Comparison of ENCODE assay signal across 1 cellular context in genomic region chr19:789473-790052, GRCh38.
TF ChIP-seq lines count a peak whose summit lies in the region.

No MANE protein-coding gene starts in this region.

TF ChIP-seq in HepG2, 621 proteins besides CTCF, POLR2A, EP300 and RAD21 (continues in another document):
- TF ChIP-seq KDM5A (IDR thresholded peaks at IDR 0.05; ENCODE audit: borderline replicate concordance, low read length) = no peak
- TF ChIP-seq IRF2 (CRISPR knock-in tag; IDR thresholded peaks at IDR 0.05) = no peak
- no peak for TF ChIP-seq ARID4A (CRISPR knock-in tag; IDR thresholded peaks at IDR 0.05; ENCODE audit: borderline replicate concordance)
- no peak for TF ChIP-seq SETDB1 (CRISPR knock-in tag; IDR thresholded peaks at IDR 0.05; ENCODE audit: borderline replicate concordance)
- no peak for TF ChIP-seq IKZF1 (IDR thresholded peaks at IDR 0.05)
- TF ChIP-seq ZBTB20 (CRISPR knock-in tag; IDR thresholded peaks at IDR 0.05; ENCODE audit: borderline replicate concordance, low read depth) = peak; percentile 46; the same call in 1 of the 2 replicates
- TF ChIP-seq, protein P1, sequence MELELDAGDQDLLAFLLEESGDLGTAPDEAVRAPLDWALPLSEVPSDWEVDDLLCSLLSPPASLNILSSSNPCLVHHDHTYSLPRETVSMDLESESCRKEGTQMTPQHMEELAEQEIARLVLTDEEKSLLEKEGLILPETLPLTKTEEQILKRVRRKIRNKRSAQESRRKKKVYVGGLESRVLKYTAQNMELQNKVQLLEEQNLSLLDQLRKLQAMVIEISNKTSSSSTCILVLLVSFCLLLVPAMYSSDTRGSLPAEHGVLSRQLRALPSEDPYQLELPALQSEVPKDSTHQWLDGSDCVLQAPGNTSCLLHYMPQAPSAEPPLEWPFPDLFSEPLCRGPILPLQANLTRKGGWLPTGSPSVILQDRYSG (CRISPR knock-in tag; IDR thresholded peaks at IDR 0.05) = no peak
- 0 out of 2 replicates have a peak, but pooled peaks have one; percentile 31 for TF ChIP-seq HNRNPL (IDR thresholded peaks at IDR 0.05; ENCODE audit: low read depth, low read length)
- TF ChIP-seq, protein P2, sequence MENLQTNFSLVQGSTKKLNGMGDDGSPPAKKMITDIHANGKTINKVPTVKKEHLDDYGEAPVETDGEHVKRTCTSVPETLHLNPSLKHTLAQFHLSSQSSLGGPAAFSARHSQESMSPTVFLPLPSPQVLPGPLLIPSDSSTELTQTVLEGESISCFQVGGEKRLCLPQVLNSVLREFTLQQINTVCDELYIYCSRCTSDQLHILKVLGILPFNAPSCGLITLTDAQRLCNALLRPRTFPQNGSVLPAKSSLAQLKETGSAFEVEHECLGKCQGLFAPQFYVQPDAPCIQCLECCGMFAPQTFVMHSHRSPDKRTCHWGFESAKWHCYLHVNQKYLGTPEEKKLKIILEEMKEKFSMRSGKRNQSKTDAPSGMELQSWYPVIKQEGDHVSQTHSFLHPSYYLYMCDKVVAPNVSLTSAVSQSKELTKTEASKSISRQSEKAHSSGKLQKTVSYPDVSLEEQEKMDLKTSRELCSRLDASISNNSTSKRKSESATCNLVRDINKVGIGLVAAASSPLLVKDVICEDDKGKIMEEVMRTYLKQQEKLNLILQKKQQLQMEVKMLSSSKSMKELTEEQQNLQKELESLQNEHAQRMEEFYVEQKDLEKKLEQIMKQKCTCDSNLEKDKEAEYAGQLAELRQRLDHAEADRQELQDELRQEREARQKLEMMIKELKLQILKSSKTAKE (CRISPR knock-in tag; IDR thresholded peaks at IDR 0.05; ENCODE audit: borderline replicate concordance) = 0 out of 2 replicates have a peak, but pooled peaks have one; percentile 19
- peak; percentile 44; the same call in 1 of the 2 replicates for TF ChIP-seq CCDC6 (CRISPR knock-in tag; IDR thresholded peaks at IDR 0.05)
- TF ChIP-seq ZBTB3 (CRISPR knock-in tag; IDR thresholded peaks at IDR 0.05; ENCODE audit: borderline replicate concordance, low read depth) = 0 out of 2 replicates have a peak, but pooled peaks have one; percentile 28
- no peak for TF ChIP-seq ZNF251 (CRISPR knock-in tag; IDR thresholded peaks at IDR 0.05)
- no peak for TF ChIP-seq NR2C2 (CRISPR knock-in tag; IDR thresholded peaks at IDR 0.05; ENCODE audit: borderline replicate concordance)
- peak in 1 of 2 experiments; percentile 45; a peak in 1 of 4 replicates for TF ChIP-seq ATF4 (CRISPR knock-in tag; IDR thresholded peaks at IDR 0.05)
- no peak for TF ChIP-seq ZSCAN22 (CRISPR knock-in tag; IDR thresholded peaks at IDR 0.05)
- TF ChIP-seq ZNF547 (CRISPR knock-in tag; IDR thresholded peaks at IDR 0.05) = no peak
- TF ChIP-seq, protein P3, sequence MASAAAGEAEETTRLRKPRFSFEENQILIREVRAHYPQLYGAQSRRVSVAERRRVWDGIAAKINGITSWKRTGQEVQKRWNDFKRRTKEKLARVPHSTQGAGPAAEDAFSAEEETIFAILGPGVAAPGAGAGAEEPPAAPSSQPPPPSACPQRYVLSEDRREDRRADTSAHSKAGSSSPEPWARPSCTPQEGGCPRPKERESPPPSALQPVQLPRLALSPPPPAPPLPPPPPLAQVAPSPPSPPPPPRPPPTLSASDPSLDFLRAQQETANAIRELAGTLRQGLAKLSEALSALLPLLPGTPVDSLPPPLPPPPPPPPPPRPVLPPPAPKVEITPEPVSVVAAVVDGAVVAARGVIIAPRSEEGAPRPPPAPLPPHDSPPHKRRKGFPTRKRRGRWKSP (CRISPR knock-in tag; IDR thresholded peaks at IDR 0.05) = no peak
- TF ChIP-seq PCBP2 (optimal IDR thresholded peaks at IDR 0.05; ENCODE audit: low read depth, low read length, poor library complexity, severe bottlenecking) = no peak
- peak; percentile 20; the same call in 1 of the 2 replicates for TF ChIP-seq ERF (CRISPR knock-in tag; IDR thresholded peaks at IDR 0.05)
- no peak for TF ChIP-seq HMGA1 (CRISPR knock-in tag; conservative IDR thresholded peaks at IDR 0.05)
- TF ChIP-seq CHD2 (IDR thresholded peaks at IDR 0.05; ENCODE audit: low read depth, low read length) = no peak
- TF ChIP-seq ZNF274 (CRISPR knock-in tag; IDR thresholded peaks at IDR 0.05) = 0 out of 2 replicates have a peak, but pooled peaks have one; percentile 42
- TF ChIP-seq UBTF (CRISPR knock-in tag; IDR thresholded peaks at IDR 0.05) = peak; percentile 83; the same call in 1 of the 2 replicates
- peak; percentile 94 for TF ChIP-seq NFE2L2 (IDR thresholded peaks at IDR 0.05; ENCODE audit: low read length)
- TF ChIP-seq PAF1 (CRISPR knock-in tag; IDR thresholded peaks at IDR 0.05) = no peak
- TF ChIP-seq, protein P4, sequence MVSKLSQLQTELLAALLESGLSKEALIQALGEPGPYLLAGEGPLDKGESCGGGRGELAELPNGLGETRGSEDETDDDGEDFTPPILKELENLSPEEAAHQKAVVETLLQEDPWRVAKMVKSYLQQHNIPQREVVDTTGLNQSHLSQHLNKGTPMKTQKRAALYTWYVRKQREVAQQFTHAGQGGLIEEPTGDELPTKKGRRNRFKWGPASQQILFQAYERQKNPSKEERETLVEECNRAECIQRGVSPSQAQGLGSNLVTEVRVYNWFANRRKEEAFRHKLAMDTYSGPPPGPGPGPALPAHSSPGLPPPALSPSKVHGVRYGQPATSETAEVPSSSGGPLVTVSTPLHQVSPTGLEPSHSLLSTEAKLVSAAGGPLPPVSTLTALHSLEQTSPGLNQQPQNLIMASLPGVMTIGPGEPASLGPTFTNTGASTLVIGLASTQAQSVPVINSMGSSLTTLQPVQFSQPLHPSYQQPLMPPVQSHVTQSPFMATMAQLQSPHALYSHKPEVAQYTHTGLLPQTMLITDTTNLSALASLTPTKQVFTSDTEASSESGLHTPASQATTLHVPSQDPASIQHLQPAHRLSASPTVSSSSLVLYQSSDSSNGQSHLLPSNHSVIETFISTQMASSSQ (IDR thresholded peaks at IDR 0.05; ENCODE audit: low read depth) = no peak
- TF ChIP-seq, protein P4 (CRISPR knock-in tag; IDR thresholded peaks at IDR 0.05; ENCODE audit: borderline replicate concordance) = 0 out of 2 replicates have a peak, but pooled peaks have one; percentile 30
- TF ChIP-seq FUBP1 (CRISPR knock-in tag; IDR thresholded peaks at IDR 0.05; ENCODE audit: borderline replicate concordance) = no peak
- no peak for TF ChIP-seq ZNF709 (CRISPR knock-in tag; IDR thresholded peaks at IDR 0.05)
- TF ChIP-seq IRX3 (CRISPR knock-in tag; IDR thresholded peaks at IDR 0.05; ENCODE audit: borderline replicate concordance, low read depth) = no peak
- TF ChIP-seq AKNA (CRISPR knock-in tag; IDR thresholded peaks at IDR 0.05; ENCODE audit: borderline replicate concordance) = no peak
- no peak for TF ChIP-seq ZNF44 (CRISPR knock-in tag; IDR thresholded peaks at IDR 0.05)
